ENCODE assay signal across 17 cellular contexts in genomic region chr10:69569144-69569934, GRCh38. TPM values are rescaled to one million over a fixed set of nuclear protein-coding genes. Genes with fewer than 3 reads are reported as not detected.
A peak's percentile ranks its signal among the peaks of the same experiment; 100 is the strongest.
DNase-seq lines count a peak whose midpoint lies in the region; ATAC-seq and TF ChIP-seq lines count a peak whose summit lies in the region.
"Had no signal": no experiment of that assay in that cellular context is flagged by ENCODE, and none has a peak within 500 bp of the region (broad histone marks: within the 10 kb centered on the region; RNA-seq: fewer than 3 reads in every experiment).

No MANE protein-coding gene starts in this region.

- H3K27me3 Mint-ChIP-seq in WTC11 (ENCODE audit: low read depth) = peaks cover 100% of the 10 kb centered on the region

- H3K27ac Mint-ChIP-seq in WTC11 = peak overlapping the region; percentile 76
- H3K27ac Mint-ChIP-seq: B cell; CD4-positive, alpha-beta T cell had no signal

- H3K4me3 Mint-ChIP-seq in WTC11 = peak overlapping the region; percentile 88
- H3K4me3 Mint-ChIP-seq: B cell; CD4-positive, alpha-beta T cell had no signal

- no peaks in the 10 kb centered on the region for H3K36me3 ChIP-seq in HUES48 (ENCODE audit: control insufficient read depth, insufficient read depth, low read length)
- no peaks in the 10 kb centered on the region for H3K36me3 ChIP-seq in iPS-18a (ENCODE audit: control insufficient read depth, low read depth, low read length)

- no peak for TF ChIP-seq CTCF in WTC11 (IDR thresholded peaks at IDR 0.05)

- H3K27me3 ChIP-seq in HUES48 (ENCODE audit: control insufficient read depth, insufficient read depth, low read length) = peaks cover 98% of the 10 kb centered on the region
- peaks cover 100% of the 10 kb centered on the region for H3K27me3 ChIP-seq in iPS-18a (ENCODE audit: control insufficient read depth, insufficient read depth, low read length)

- DNase-seq in WTC11 (ENCODE audit: low spot score) (peak; percentile 63), posterior vena cava (ENCODE audit: low spot score) (peak; percentile 79), GDM1 (lab: John Stamatoyannopoulos, UW) (no peak)
- no peak for DNase-seq in effector CD4-positive, alpha-beta T cell
- DNase-seq: Calu3; CD4-positive, alpha-beta T cell; DMS79 treated with DMSO at 0.1 percent for 48 hours; GF-D8; NCI-H146; NCI-H446 had no signal

- H3K4me1 ChIP-seq in HUES48 (ENCODE audit: control insufficient read depth, insufficient read depth, low read length) (peaks cover 57% of the 10 kb centered on the region), iPS-18a (ENCODE audit: control insufficient read depth, low read depth, low read length) (peaks cover 61% of the 10 kb centered on the region)

- no peak overlapping the region for H3K27ac ChIP-seq in HUES48 (ENCODE audit: low read depth, low read length)
- H3K27ac ChIP-seq in iPS-18a (ENCODE audit: low read length) = no peak overlapping the region
- H3K27ac ChIP-seq: PC-9 had no signal

- H3K9me3 Mint-ChIP-seq in WTC11 = no peaks in the 10 kb centered on the region

- H3K9me3 ChIP-seq in HUES48 (ENCODE audit: control insufficient read depth, insufficient read depth, low read length) (no peaks in the 10 kb centered on the region), iPS-18a (ENCODE audit: control insufficient read depth, low read depth, low read length) (no peaks in the 10 kb centered on the region)

- POLR2A ChIA-PET in WTC11 (lab: Charles Lee) = interaction anchor here (0.5 to 1.9 kb wide), 2 partner anchors 10 to 242 kb away, joined by 5 to 8 read pairs; no protein-coding TSS in a partner anchor

- peaks cover 52% of the 10 kb centered on the region for H3K4me1 Mint-ChIP-seq in WTC11

- H3K36me3 Mint-ChIP-seq in WTC11 = no peaks in the 10 kb centered on the region

- ATAC-seq in WTC11 (peak; percentile 7), HG03108 (IDR thresholded peaks at IDR 0.05; ENCODE audit: unreplicated experiment) (no peak)
- ATAC-seq: HCT116 had no signal

- CTCF ChIA-PET in WTC11 (lab: Charles Lee) = interaction anchor here (1.0 to 10.1 kb wide), 6 partner anchors 9 to 147 kb away, joined by 3 to 117 read pairs (median 16); no protein-coding TSS in a partner anchor

- no peak overlapping the region for H3K9ac ChIP-seq in HUES48 (ENCODE audit: low read depth, low read length)
- H3K9ac ChIP-seq in iPS-18a (ENCODE audit: low read length) = peak overlapping the region; percentile 53

- intact Hi-C loops in posterior vena cava (cut with DNase I) = loop anchor here in 1 of 2 donors (5.0 kb wide), 1 partner anchor 677 kb away; no protein-coding TSS in a partner anchor

- H3K4me3 ChIP-seq in HUES48 (ENCODE audit: low read depth, low read length) = peak overlapping the region; percentile 53
- peak overlapping the region; percentile 63 for H3K4me3 ChIP-seq in iPS-18a (ENCODE audit: low read length)
- H3K4me3 ChIP-seq: PC-9 had no signal

TF ChIP-seq in WTC11, 78 proteins besides CTCF, POLR2A, EP300 and RAD21:
- TF ChIP-seq FOXP4 (CRISPR knock-in tag; IDR thresholded peaks at IDR 0.05) (no peak), SMAD4 (CRISPR knock-in tag; IDR thresholded peaks at IDR 0.05) (no peak), FOXJ3 (CRISPR knock-in tag; IDR thresholded peaks at IDR 0.05; ENCODE audit: borderline replicate concordance) (no peak), SP1 (CRISPR knock-in tag; conservative IDR thresholded peaks at IDR 0.05) (peak; percentile 13; the same call in 1 of the 2 replicates), CBFB (CRISPR knock-in tag; IDR thresholded peaks at IDR 0.05; ENCODE audit: low read depth) (no peak), ZNF281 (CRISPR knock-in tag; IDR thresholded peaks at IDR 0.05) (peak; percentile 60; the same call in 1 of the 2 replicates), MLX (CRISPR knock-in tag; IDR thresholded peaks at IDR 0.05) (no peak), ZNF423 (CRISPR knock-in tag; IDR thresholded peaks at IDR 0.05) (peak; percentile 16; the same call in 1 of the 2 replicates), SOX15 (CRISPR knock-in tag; IDR thresholded peaks at IDR 0.05) (no peak)
TF ChIP-seq in WTC11: peak in this region for 3.

RNA-seq across cellular contexts. Expression of gene NEUROG3, which starts 3.9 kb away (rescaled TPM):
- 1.9 to 2.4 TPM (median 2.0 TPM) in 3 replicates for total RNA-seq in WTC11 (2021)
- total RNA-seq in posterior vena cava = not detected
- total RNA-seq: B cell; Calu3; CD4-positive, alpha-beta T cell; PC-9; SK-MEL-5 had no signal

Comparison
In these comparisons a context has a peak if more than half of its experiments do, and no peak if none do; other contexts are left out.
1. DNase-seq: peak in WTC11 (single experiment) and posterior vena cava (single experiment); none in GDM1 (single experiment) and effector CD4-positive, alpha-beta T cell (single experiment).